In genomic region chr3:29065211-29065785, GRCh38 we compare ENCODE assay signal across 1 cellular context.
TF ChIP-seq lines count a peak whose summit lies in the region.

No MANE protein-coding gene starts in this region.

TF ChIP-seq in Ishikawa, 13 proteins besides CTCF, POLR2A, EP300 and RAD21 (continued from another document):
- TF ChIP-seq TCF12 (IDR thresholded peaks at IDR 0.05; ENCODE audit: low read depth) (peak; percentile 61; the same call in 1 of the 2 replicates), CREB1 (IDR thresholded peaks at IDR 0.05; ENCODE audit: low read depth) (no peak), MAX (IDR thresholded peaks at IDR 0.05) (peak; percentile 62), NFIC (IDR thresholded peaks at IDR 0.05) (peak; percentile 84)
TF ChIP-seq in Ishikawa: peak in this region for 7.
